In genomic region chr15:90893175-90894090, GRCh38 we compare ENCODE assay signal across 11 cellular contexts. TPM values are rescaled to one million over a fixed set of nuclear protein-coding genes. Genes with fewer than 3 reads are reported as not detected.
DNase-seq lines count a peak whose midpoint lies in the region; ATAC-seq, FAIRE-seq and TF ChIP-seq lines count a peak whose summit lies in the region.
"Had no signal": no experiment of that assay in that cellular context is flagged by ENCODE, and none has a peak within 500 bp of the region (broad histone marks: within the 10 kb centered on the region; RNA-seq: fewer than 3 reads in every experiment).

No MANE protein-coding gene starts in this region.

- 92% methylated on average over 33 of the region's 33 CpGs; no CpG with 5 or more reads in 1 of the 2 experiments for WGBS in H1 (ENCODE audit: extremely low coverage in 1 of 2, insufficient coverage in 1 of 2, insufficient read length in 1 of 2, insufficient replicate concordance in 2 of 2, low coverage in 1 of 2, low lambda C conversion rate in 2 of 2, missing lambda C conversion rate in 1 of 2), 2 experiments

- no peaks in the 10 kb centered on the region for H3K36me3 ChIP-seq in MM.1S (replicated peaks; ENCODE audit: insufficient read depth, low read length)
- H3K36me3 ChIP-seq in H1 (ENCODE audit: control insufficient read depth in 2 of 4, insufficient read depth in 4 of 4, low read length in 3 of 4): peaks cover 0 to 2% (median 0%) of the 10 kb centered on the region in 4 experiments; a peak in 2 of 8 replicates
- H3K36me3 ChIP-seq in lower lobe of right lung: peaks cover 79% of the 10 kb centered on the region
- no peaks in the 10 kb centered on the region for H3K36me3 ChIP-seq in uterus

- no peak for FAIRE-seq in H1 (lab: Jason Lieb, UNC)

- no peak overlapping the region for H2BK5ac ChIP-seq in H1 (ENCODE audit: low read depth, low read length)

- intact Hi-C loops in lower lobe of right lung (cut with DNase I) (no loop called here), uterus (cut with DNase I; ENCODE audit: low total_unique reads) (no loop called here)

- CTCF ChIA-PET in GM10248 (lab: Yijun Ruan, JAX): interaction anchor here (1.2 to 6.9 kb wide), 4 partner anchors 8 to 40 kb away, joined by 5 to 73 read pairs (median 14); partner anchors contain the start of genes FES, HDDC3 and MAN2A2
- CTCF ChIA-PET in H1 (lab: Charles Lee; ENCODE audit: partially characterized antibody): interaction anchor here (0.6 to 13.3 kb wide), 7 partner anchors 8 to 125 kb away, joined by 3 to 125 read pairs (median 4); partner anchors contain the start of genes FES, HDDC3, MAN2A2 and UNC45A

- H4K5ac ChIP-seq in H1 (ENCODE audit: insufficient read length, low read depth, low read length): no peak overlapping the region

- H2BK15ac ChIP-seq in H1 (ENCODE audit: low read length): no peak overlapping the region

- no peak for ATAC-seq in lower lobe of right lung
- ATAC-seq: gastroesophageal sphincter had no signal

- H2AK5ac ChIP-seq in H1 (ENCODE audit: low read depth, low read length): no peak overlapping the region

- TF ChIP-seq POLR2A in H1 (IDR thresholded peaks at IDR 0.05; ENCODE audit: control extremely low read depth in 1 of 2, low read depth in 2 of 2, low read length in 2 of 2): no peak
- TF ChIP-seq POLR2A in uterus (IDR thresholded peaks at IDR 0.05): no peak

- H3K9me3 ChIP-seq in MM.1S (replicated peaks; ENCODE audit: insufficient read depth, low read length) (no peaks in the 10 kb centered on the region), H1 (ENCODE audit: insufficient read depth in 2 of 2, low read depth in 1 of 2, low read length in 1 of 2) (no peaks in the 10 kb centered on the region), lower lobe of right lung (no peaks in the 10 kb centered on the region), uterus (no peaks in the 10 kb centered on the region)
- H3K9me3 ChIP-seq: gastroesophageal sphincter had no signal

- no peak overlapping the region; the same call in 1 of the 2 replicates for H2BK12ac ChIP-seq in H1 (ENCODE audit: low read depth, low read length)

- TF ChIP-seq EP300 in H1 (IDR thresholded peaks at IDR 0.05; ENCODE audit: borderline replicate concordance in 1 of 2, low read depth in 2 of 2, low read length in 2 of 2): no peak

- DNase-seq in GM10248 (ENCODE audit: extremely low spot score) (no peak), MM.1S (no peak), H1 (ENCODE audit: low read depth in 1 of 2, low spot score in 2 of 2) (no peak), lower lobe of right lung (no peak), uterus (no peak), NCI-H524 treated with DMSO at 0.1 percent for 48 hours (lab: John Stamatoyannopoulos, UW) (no peak)
- DNase-seq: activated CD4-positive, alpha-beta T cell treated with anti-CD3 and anti-CD28 coated beads, Interleukin-2, amount 50 U/mL, for 1 hour; DMS153; NCI-H2171; SIG-M5 had no signal

- no peak overlapping the region for H3K23ac ChIP-seq in H1 (ENCODE audit: insufficient read length)

- H3K27me3 ChIP-seq in MM.1S (replicated peaks; ENCODE audit: insufficient read depth, low read length) (peaks cover 3% of the 10 kb centered on the region; the same call in 1 of the 2 replicates), H1 (replicated peaks in 1 of 4; ENCODE audit: control insufficient read depth in 3 of 4, extremely low read depth in 1 of 4, insufficient read depth in 3 of 4, low read length in 3 of 4) (no peaks in the 10 kb centered on the region), lower lobe of right lung (ENCODE audit: low read depth) (no peaks in the 10 kb centered on the region), uterus (no peaks in the 10 kb centered on the region)
- H3K27me3 ChIP-seq: gastroesophageal sphincter had no signal

- H3K4me3 ChIP-seq in MM.1S (ENCODE audit: low read length) (no peak overlapping the region), H1 (ENCODE audit: extremely low read depth in 1 of 4, insufficient read depth in 2 of 4, low read depth in 3 of 4, low read length in 4 of 4) (no peak overlapping the region), lower lobe of right lung (no peak overlapping the region), uterus (no peak overlapping the region)
- H3K4me3 ChIP-seq: gastroesophageal sphincter had no signal

- H3K79me2 ChIP-seq in MM.1S (ENCODE audit: low read length): no peaks in the 10 kb centered on the region
- no peaks in the 10 kb centered on the region for H3K79me2 ChIP-seq in H1 (ENCODE audit: control insufficient read depth in 1 of 2, insufficient read depth in 2 of 2, low read length in 2 of 2)

- no peak overlapping the region for H3K4ac ChIP-seq in H1 (replicated peaks; ENCODE audit: insufficient read length, low read depth, low read length)

- H4K91ac ChIP-seq in H1 (replicated peaks; ENCODE audit: insufficient read length, low read length): no peak overlapping the region

- no peak overlapping the region for H2BK120ac ChIP-seq in H1 (replicated peaks; ENCODE audit: low read depth, low read length)

- H4K8ac ChIP-seq in H1 (ENCODE audit: extremely low read depth, insufficient read depth, low read length): peak overlapping the region; percentile 25; the same call in 1 of the 2 replicates

- no peaks in the 10 kb centered on the region for H3F3A ChIP-seq in MM.1S (ENCODE audit: insufficient read depth, low read length)

- H3K18ac ChIP-seq in H1 (ENCODE audit: extremely low read depth, low read length): no peak overlapping the region

- peak; percentile 20 for TF ChIP-seq CTCF in GM10248 (IDR thresholded peaks at IDR 0.05; ENCODE audit: control extremely low read depth, extremely low read depth, low read depth, missing control alignments)
- peak; percentile 23 for TF ChIP-seq CTCF in MM.1S (IDR thresholded peaks at IDR 0.05; ENCODE audit: low read length)
- TF ChIP-seq CTCF in H1 (IDR thresholded peaks at IDR 0.05; ENCODE audit: control extremely low read depth in 1 of 3, insufficient read depth in 1 of 3, low read depth in 1 of 3, low read length in 3 of 3): no peak
- no peak for TF ChIP-seq CTCF in lower lobe of right lung (IDR thresholded peaks at IDR 0.05)
- no peak for TF ChIP-seq CTCF in uterus (IDR thresholded peaks at IDR 0.05)

- H3K9ac ChIP-seq in MM.1S (ENCODE audit: low read length) (no peak overlapping the region), H1 (replicated peaks in 1 of 4; ENCODE audit: extremely low read depth in 1 of 4, low read depth in 3 of 4, low read length in 3 of 4) (no peak overlapping the region; a peak in 2 of 7 replicates)

- H3K56ac ChIP-seq in H1 (replicated peaks; ENCODE audit: insufficient read length, low read depth, low read length): no peak overlapping the region

- H3K23me2 ChIP-seq in H1 (ENCODE audit: low read depth, low read length): no peaks in the 10 kb centered on the region

- no peaks in the 10 kb centered on the region for H3K9me2 ChIP-seq in MM.1S (replicated peaks; ENCODE audit: insufficient read depth, low read length)

- H3K27ac ChIP-seq in MM.1S (ENCODE audit: low read length) (no peak overlapping the region), H1 (ENCODE audit: low read depth, low read length) (no peak overlapping the region), lower lobe of right lung (no peak overlapping the region), uterus (no peak overlapping the region)
- H3K27ac ChIP-seq: gastroesophageal sphincter had no signal

- H3K14ac ChIP-seq in H1 (ENCODE audit: insufficient read length): no peak overlapping the region

- TF ChIP-seq RAD21 in H1 (IDR thresholded peaks at IDR 0.05 in 1 of 2, conservative IDR thresholded peaks at IDR 0.05 in 1 of 2; ENCODE audit: low read depth in 2 of 2, low read length in 2 of 2): no peak

- POLR2A ChIA-PET in GM10248 (lab: Yijun Ruan, JAX) (no interaction called here), H1 (lab: Charles Lee; ENCODE audit: partially characterized antibody) (no interaction called here)

- H4K20me1 ChIP-seq in MM.1S (ENCODE audit: insufficient read depth, low read length) (no peaks in the 10 kb centered on the region), H1 (replicated peaks in 1 of 2; ENCODE audit: control insufficient read depth in 1 of 2, insufficient read depth in 2 of 2, low read length in 2 of 2) (peaks cover 0 to 3% of the 10 kb centered on the region in 2 experiments)

- H2AFZ ChIP-seq in MM.1S (ENCODE audit: low read length): no peak overlapping the region
- H2AFZ ChIP-seq in H1 (ENCODE audit: low read length): no peak overlapping the region

- H3K4me2 ChIP-seq in MM.1S (ENCODE audit: low read depth, low read length) (no peak overlapping the region), H1 (ENCODE audit: insufficient read depth in 1 of 2, low read depth in 2 of 2, low read length in 2 of 2) (no peak overlapping the region)

- no peak overlapping the region for H2BK20ac ChIP-seq in H1 (ENCODE audit: low read length)

- H3K4me1 ChIP-seq in MM.1S (ENCODE audit: low read length): 0 out of 2 replicates have a peak, but pooled peaks cover 3% of the 10 kb centered on the region
- peaks cover 0 to 2% (median 0%) of the 10 kb centered on the region in 4 experiments; a peak in 1 of 7 replicates for H3K4me1 ChIP-seq in H1 (replicated peaks in 1 of 4; ENCODE audit: control insufficient read depth in 3 of 4, insufficient read depth in 4 of 4, low read length in 3 of 4)
- H3K4me1 ChIP-seq in lower lobe of right lung: peaks cover 4% of the 10 kb centered on the region
- H3K4me1 ChIP-seq in uterus: no peaks in the 10 kb centered on the region
- H3K4me1 ChIP-seq: gastroesophageal sphincter had no signal

- no peaks in the 10 kb centered on the region for H3K79me1 ChIP-seq in H1 (ENCODE audit: low read depth, low read length)

RNA-seq across cellular contexts. Expression of gene FES, which starts 9.1 kb away (rescaled TPM):
- 6.8 and 8.6 TPM in 2 replicates for total RNA-seq in H1 (2021; fragmentation: NEBNext Ultra II Directional; extraction: Animal tissue kit (Norgen Biotek cat#: 25700))
- 8.5 and 10.9 TPM in 2 replicates for polyA plus RNA-seq in H1 (2011; rRNA removed)
- 9.5 TPM for polyA plus RNA-seq in H1 (2011; cell fraction: cytosol; rRNA removed)
- 42.5 TPM for polyA plus RNA-seq in H1 (2011; cell fraction: nucleus; rRNA removed)
- polyA plus RNA-seq in H1 (2012, experiment 1 of 2): 4.2 to 9.7 TPM (median 8.0 TPM) in 4 replicates
- polyA plus RNA-seq in H1 (2012, experiment 2 of 2): 6.3 TPM
- 3.9 TPM for polyA plus RNA-seq in H1 (2013, experiment 1 of 2)
- polyA plus RNA-seq in H1 (2013, experiment 2 of 2): 3.0 TPM
- polyA minus RNA-seq in H1 (2011; rRNA and poly(A)+ RNA removed): 7.4 and 8.6 TPM in 2 replicates
- 9.8 TPM for polyA minus RNA-seq in H1 (2011; cell fraction: cytosol; rRNA and poly(A)+ RNA removed)
- 18.5 TPM for polyA minus RNA-seq in H1 (2011; cell fraction: nucleus; rRNA and poly(A)+ RNA removed)
- total RNA-seq in lower lobe of right lung (51.0 TPM), uterus (100 to 1,000 TPM in 1 of 4 donors, 10 to 100 TPM in 2, 1 to 10 TPM in 1; 4.4 to 968 (median 60.1) TPM)

RNA-seq across cellular contexts. Expression of gene MAN2A2, which starts 9.7 kb away (rescaled TPM):
- 21.9 and 23.1 TPM in 2 replicates for total RNA-seq in H1 (2021; fragmentation: NEBNext Ultra II Directional; extraction: Animal tissue kit (Norgen Biotek cat#: 25700))
- 29.7 and 35.9 TPM in 2 replicates for polyA plus RNA-seq in H1 (2011; rRNA removed)
- polyA plus RNA-seq in H1 (2011; cell fraction: cytosol; rRNA removed): 24.6 TPM
- 210 TPM for polyA plus RNA-seq in H1 (2011; cell fraction: nucleus; rRNA removed)
- polyA plus RNA-seq in H1 (2012, experiment 1 of 2): 16.3 to 19.6 TPM (median 18.4 TPM) in 4 replicates
- polyA plus RNA-seq in H1 (2012, experiment 2 of 2): 4.7 TPM
- polyA plus RNA-seq in H1 (2013, experiment 1 of 2): 18.5 TPM
- 14.0 TPM for polyA plus RNA-seq in H1 (2013, experiment 2 of 2)
- 20.9 and 24.9 TPM in 2 replicates for polyA minus RNA-seq in H1 (2011; rRNA and poly(A)+ RNA removed)
- 9.3 TPM for polyA minus RNA-seq in H1 (2011; cell fraction: cytosol; rRNA and poly(A)+ RNA removed)
- 32.5 TPM for polyA minus RNA-seq in H1 (2011; cell fraction: nucleus; rRNA and poly(A)+ RNA removed)
- total RNA-seq in lower lobe of right lung (96.9 TPM), uterus (10 to 100 TPM; 15.9 to 92.0 (median 19.8) TPM)

RNA-seq across cellular contexts. Expression of gene FURIN, which starts 25.0 kb away (rescaled TPM):
- 28.0 and 32.1 TPM in 2 replicates for total RNA-seq in H1 (2021; fragmentation: NEBNext Ultra II Directional; extraction: Animal tissue kit (Norgen Biotek cat#: 25700))
- 15.8 and 22.5 TPM in 2 replicates for polyA plus RNA-seq in H1 (2011; rRNA removed)
- 14.1 TPM for polyA plus RNA-seq in H1 (2011; cell fraction: cytosol; rRNA removed)
- polyA plus RNA-seq in H1 (2011; cell fraction: nucleus; rRNA removed): 23.4 TPM
- 14.0 to 24.5 TPM (median 23.1 TPM) in 4 replicates for polyA plus RNA-seq in H1 (2012, experiment 1 of 2)
- polyA plus RNA-seq in H1 (2012, experiment 2 of 2): 21.8 TPM
- polyA plus RNA-seq in H1 (2013, experiment 1 of 2): 25.4 TPM
- polyA plus RNA-seq in H1 (2013, experiment 2 of 2): 27.3 TPM
- polyA minus RNA-seq in H1 (2011; rRNA and poly(A)+ RNA removed): 14.0 and 17.4 TPM in 2 replicates
- 17.1 TPM for polyA minus RNA-seq in H1 (2011; cell fraction: cytosol; rRNA and poly(A)+ RNA removed)
- 12.8 TPM for polyA minus RNA-seq in H1 (2011; cell fraction: nucleus; rRNA and poly(A)+ RNA removed)
- total RNA-seq in lower lobe of right lung (86.5 TPM), uterus (10 to 100 TPM; 20.5 to 54.8 (median 30.5) TPM)

RNA-seq across cellular contexts. Expression of gene HDDC3, which starts 38.9 kb away (rescaled TPM):
- 16.3 and 17.0 TPM in 2 replicates for total RNA-seq in H1 (2021; fragmentation: NEBNext Ultra II Directional; extraction: Animal tissue kit (Norgen Biotek cat#: 25700))
- 16.5 and 19.6 TPM in 2 replicates for polyA plus RNA-seq in H1 (2011; rRNA removed)
- polyA plus RNA-seq in H1 (2011; cell fraction: cytosol; rRNA removed): 20.7 TPM
- polyA plus RNA-seq in H1 (2011; cell fraction: nucleus; rRNA removed): 16.6 TPM
- polyA plus RNA-seq in H1 (2012, experiment 1 of 2): 10.3 to 16.5 TPM (median 13.7 TPM) in 4 replicates
- 13.7 TPM for polyA plus RNA-seq in H1 (2012, experiment 2 of 2)
- polyA plus RNA-seq in H1 (2013, experiment 1 of 2): 14.9 TPM
- polyA plus RNA-seq in H1 (2013, experiment 2 of 2): 13.1 TPM
- 15.6 and 17.6 TPM in 2 replicates for polyA minus RNA-seq in H1 (2011; rRNA and poly(A)+ RNA removed)
- polyA minus RNA-seq in H1 (2011; cell fraction: cytosol; rRNA and poly(A)+ RNA removed): 11.1 TPM
- 17.6 TPM for polyA minus RNA-seq in H1 (2011; cell fraction: nucleus; rRNA and poly(A)+ RNA removed)
- total RNA-seq in lower lobe of right lung: 16.0 TPM
- 10 to 100 TPM in 2 of 4 donors, 1 to 10 TPM in 1, under 1 TPM in 1; 0.59 to 14.0 (median 7.2) TPM for total RNA-seq in uterus

RNA-seq across cellular contexts. Expression of gene UNC45A, which starts 41.7 kb away (rescaled TPM):
- 75.4 and 84.2 TPM in 2 replicates for total RNA-seq in H1 (2021; fragmentation: NEBNext Ultra II Directional; extraction: Animal tissue kit (Norgen Biotek cat#: 25700))
- 74.1 and 87.2 TPM in 2 replicates for polyA plus RNA-seq in H1 (2011; rRNA removed)
- 89.0 TPM for polyA plus RNA-seq in H1 (2011; cell fraction: cytosol; rRNA removed)
- 152 TPM for polyA plus RNA-seq in H1 (2011; cell fraction: nucleus; rRNA removed)
- polyA plus RNA-seq in H1 (2012, experiment 1 of 2): 58.1 to 98.9 TPM (median 91.2 TPM) in 4 replicates
- polyA plus RNA-seq in H1 (2012, experiment 2 of 2): 60.3 TPM
- 30.1 TPM for polyA plus RNA-seq in H1 (2013, experiment 1 of 2)
- 26.3 TPM for polyA plus RNA-seq in H1 (2013, experiment 2 of 2)
- 72.3 and 80.6 TPM in 2 replicates for polyA minus RNA-seq in H1 (2011; rRNA and poly(A)+ RNA removed)
- 47.0 TPM for polyA minus RNA-seq in H1 (2011; cell fraction: cytosol; rRNA and poly(A)+ RNA removed)
- polyA minus RNA-seq in H1 (2011; cell fraction: nucleus; rRNA and poly(A)+ RNA removed): 59.5 TPM
- total RNA-seq in lower lobe of right lung: 50.4 TPM
- 10 to 100 TPM; 42.8 to 89.5 (median 65.4) TPM for total RNA-seq in uterus

Comparison
In these comparisons a context has a peak if more than half of its experiments do, and no peak if none do; other contexts are left out.
1. CTCF ChIP-seq: peak in GM10248 (single experiment) and MM.1S (single experiment); none in H1 (0 of 3), lower lobe of right lung (single experiment) and uterus (0 of 4).